In genomic region chr2:101993772-101994171, GRCh38 we compare ENCODE assay signal across 22 cellular contexts. TPM values are rescaled to one million over a fixed set of nuclear protein-coding genes. Genes with fewer than 3 reads are reported as not detected.
A peak's percentile ranks its signal among the peaks of the same experiment; 100 is the strongest.
DNase-seq lines count a peak whose midpoint lies in the region; ATAC-seq and TF ChIP-seq lines count a peak whose summit lies in the region.
"Had no signal": no experiment of that assay in that cellular context is flagged by ENCODE, and none has a peak within 500 bp of the region (broad histone marks: within the 10 kb centered on the region; RNA-seq: fewer than 3 reads in every experiment).

No MANE protein-coding gene starts in this region.

- H3K4me1 ChIP-seq in foreskin keratinocyte (peaks cover 20% of the 10 kb centered on the region), neutrophil (ENCODE audit: control insufficient read depth in 1 of 2, insufficient read depth in 1 of 2, low read depth in 1 of 2, low read length in 1 of 2) (peaks cover 86 to 98% of the 10 kb centered on the region in 2 experiments), upper lobe of left lung (peaks cover 0 to 6% (median 0%) of the 10 kb centered on the region in 4 donors), mucosa of descending colon (ENCODE audit: low read depth) (peaks cover 11% of the 10 kb centered on the region)

- DNase-seq in activated CD4-positive, alpha-beta T cell treated with anti-CD3 and anti-CD28 coated beads for 36 hours = no peak
- no peak for DNase-seq in activated CD4-positive, alpha-beta T cell treated with anti-CD3 and anti-CD28 coated beads, Interleukin-2, amount 10 ng/mL, durations not matched to agents 24 days and 14 days
- no peak for DNase-seq in foreskin keratinocyte
- no peak for DNase-seq in upper lobe of left lung
- DNase-seq in mucosa of descending colon = no peak
- DNase-seq in T-helper 17 cell = no peak
- no peak for DNase-seq in NCI-H82 (lab: John Stamatoyannopoulos, UW)
- DNase-seq: AML-193; CD4-positive, alpha-beta memory T cell; DMS153; DMS79; GF-D8; GOT3; H7; HFFc6 had no signal

- no peak for TF ChIP-seq CTCF in foreskin keratinocyte (conservative IDR thresholded peaks at IDR 0.05)
- no peak for TF ChIP-seq CTCF in neutrophil (IDR thresholded peaks at IDR 0.05)
- TF ChIP-seq CTCF in upper lobe of left lung (IDR thresholded peaks at IDR 0.05) = no peak
- TF ChIP-seq CTCF in mucosa of descending colon (IDR thresholded peaks at IDR 0.05) = no peak

- H3K36me3 ChIP-seq in neutrophil (peaks cover 45% of the 10 kb centered on the region), upper lobe of left lung (peaks cover 0 to 4% (median 0%) of the 10 kb centered on the region in 4 donors), mucosa of descending colon (ENCODE audit: low read depth) (no peaks in the 10 kb centered on the region)

- no peaks in the 10 kb centered on the region for H3K36me3 Mint-ChIP-seq in activated CD4-positive, alpha-beta T cell treated with anti-CD3 and anti-CD28 coated beads for 36 hours (ENCODE audit: low read depth)
- H3K36me3 Mint-ChIP-seq in activated CD4-positive, alpha-beta T cell treated with anti-CD3 and anti-CD28 coated beads, Interleukin-2, amount 10 ng/mL, durations not matched to agents 24 days and 14 days (ENCODE audit: low read depth) = no peaks in the 10 kb centered on the region
- peaks cover 5% of the 10 kb centered on the region for H3K36me3 Mint-ChIP-seq in T-helper 17 cell (ENCODE audit: low read depth)
- H3K36me3 Mint-ChIP-seq: CD4-positive, alpha-beta memory T cell had no signal

- no peak overlapping the region for H3K4me3 Mint-ChIP-seq in activated CD4-positive, alpha-beta T cell treated with anti-CD3 and anti-CD28 coated beads for 36 hours
- no peak overlapping the region for H3K4me3 Mint-ChIP-seq in activated CD4-positive, alpha-beta T cell treated with anti-CD3 and anti-CD28 coated beads, Interleukin-2, amount 10 ng/mL, durations not matched to agents 24 days and 14 days
- H3K4me3 Mint-ChIP-seq in T-helper 17 cell = no peak overlapping the region
- H3K4me3 Mint-ChIP-seq: CD4-positive, alpha-beta memory T cell; HFFc6 had no signal

- CTCF ChIA-PET in activated CD4-positive, alpha-beta T cell treated with anti-CD3 and anti-CD28 coated beads for 36 hours (lab: Charles Lee) = interaction anchor here (0.7 to 1.8 kb wide), 3 partner anchors 44 to 247 kb away, joined by 3 to 6 read pairs (median 4); no protein-coding TSS in a partner anchor

- no peaks in the 10 kb centered on the region for H3K27me3 ChIP-seq in foreskin keratinocyte
- no peaks in the 10 kb centered on the region for H3K27me3 ChIP-seq in neutrophil
- H3K27me3 ChIP-seq in upper lobe of left lung = no peaks in the 10 kb centered on the region

- H3K9me3 Mint-ChIP-seq in activated CD4-positive, alpha-beta T cell treated with anti-CD3 and anti-CD28 coated beads for 36 hours (ENCODE audit: low read depth) = no peaks in the 10 kb centered on the region
- no peaks in the 10 kb centered on the region for H3K9me3 Mint-ChIP-seq in activated CD4-positive, alpha-beta T cell treated with anti-CD3 and anti-CD28 coated beads, Interleukin-2, amount 10 ng/mL, durations not matched to agents 24 days and 14 days
- H3K9me3 Mint-ChIP-seq: CD4-positive, alpha-beta memory T cell; HFFc6 had no signal

- H3K9me3 ChIP-seq in neutrophil (no peaks in the 10 kb centered on the region), upper lobe of left lung (no peaks in the 10 kb centered on the region), mucosa of descending colon (no peaks in the 10 kb centered on the region), T-helper 17 cell (ENCODE audit: control insufficient read depth, low read length, poor library complexity, severe bottlenecking) (no peaks in the 10 kb centered on the region)
- H3K9me3 ChIP-seq: A549 had no signal

- peak overlapping the region; percentile 33 for H3K27ac ChIP-seq in foreskin keratinocyte
- peak overlapping the region; percentile 93 for H3K27ac ChIP-seq in neutrophil
- H3K27ac ChIP-seq in upper lobe of left lung = peak overlapping the region; percentile 43 to 77 (median 64)
- H3K27ac ChIP-seq: 22Rv1, A549, C4-2B had no signal

- no peak for ATAC-seq in activated CD4-positive, alpha-beta T cell treated with anti-CD3 and anti-CD28 coated beads for 36 hours
- ATAC-seq in foreskin keratinocyte = no peak
- no peak for ATAC-seq in upper lobe of left lung (ENCODE audit: low FRiP score in 2 of 2)
- no peak for ATAC-seq in mucosa of descending colon
- no peak for ATAC-seq in T-helper 17 cell
- ATAC-seq: A549, HCT116 had no signal

- TF ChIP-seq EP300 in upper lobe of left lung (IDR thresholded peaks at IDR 0.05) = no peak

- POLR2A ChIA-PET in activated CD4-positive, alpha-beta T cell treated with anti-CD3 and anti-CD28 coated beads for 36 hours (lab: Charles Lee) = no interaction called here

- peaks cover 14% of the 10 kb centered on the region for H3K27me3 Mint-ChIP-seq in activated CD4-positive, alpha-beta T cell treated with anti-CD3 and anti-CD28 coated beads for 36 hours
- peaks cover 22% of the 10 kb centered on the region for H3K27me3 Mint-ChIP-seq in activated CD4-positive, alpha-beta T cell treated with anti-CD3 and anti-CD28 coated beads, Interleukin-2, amount 10 ng/mL, durations not matched to agents 24 days and 14 days
- peaks cover 42% of the 10 kb centered on the region for H3K27me3 Mint-ChIP-seq in T-helper 17 cell

- H3K4me3 ChIP-seq in neutrophil (ENCODE audit: low read depth in 1 of 2, low read length in 1 of 2) (peak overlapping the region; percentile 72 to 87), upper lobe of left lung (peak overlapping the region in 3 of 4 donors; percentile 13 to 23 (median 16)), mucosa of descending colon (no peak overlapping the region)
- H3K4me3 ChIP-seq: A549 had no signal

- H3K27ac Mint-ChIP-seq in activated CD4-positive, alpha-beta T cell treated with anti-CD3 and anti-CD28 coated beads for 36 hours = peak overlapping the region; percentile 4
- H3K27ac Mint-ChIP-seq in activated CD4-positive, alpha-beta T cell treated with anti-CD3 and anti-CD28 coated beads, Interleukin-2, amount 10 ng/mL, durations not matched to agents 24 days and 14 days = no peak overlapping the region
- no peak overlapping the region for H3K27ac Mint-ChIP-seq in T-helper 17 cell
- H3K27ac Mint-ChIP-seq: HFFc6 had no signal

- WGBS in upper lobe of left lung, 2 donors = 84 to 89% methylated on average over 6 of the region's 6 CpGs

- TF ChIP-seq POLR2A in upper lobe of left lung (IDR thresholded peaks at IDR 0.05) = peak in 1 of 4 donors; percentile 6

- H3K4me1 Mint-ChIP-seq in activated CD4-positive, alpha-beta T cell treated with anti-CD3 and anti-CD28 coated beads for 36 hours = peaks cover 18% of the 10 kb centered on the region
- peaks cover 9% of the 10 kb centered on the region for H3K4me1 Mint-ChIP-seq in activated CD4-positive, alpha-beta T cell treated with anti-CD3 and anti-CD28 coated beads, Interleukin-2, amount 10 ng/mL, durations not matched to agents 24 days and 14 days
- peaks cover 8% of the 10 kb centered on the region for H3K4me1 Mint-ChIP-seq in T-helper 17 cell

- intact Hi-C loops in activated CD4-positive, alpha-beta T cell treated with anti-CD3 and anti-CD28 coated beads for 36 hours (cut with DNase I, micrococcal nuclease) = no loop called here
- intact Hi-C loops in activated CD4-positive, alpha-beta T cell treated with anti-CD3 and anti-CD28 coated beads, Interleukin-2, amount 10 ng/mL, durations not matched to agents 24 days and 14 days (cut with micrococcal nuclease) = no loop called here
- intact Hi-C loops in mucosa of descending colon (cut with DNase I, micrococcal nuclease) = no loop called here

RNA-seq across cellular contexts. Expression of gene IL1R2, which starts 2.0 kb away (rescaled TPM):
- total RNA-seq in activated CD4-positive, alpha-beta T cell treated with anti-CD3 and anti-CD28 coated beads for 36 hours = 10 to 100 TPM; 21.4 to 25.4 TPM
- total RNA-seq in activated CD4-positive, alpha-beta T cell treated with anti-CD3 and anti-CD28 coated beads, Interleukin-2, amount 10 ng/mL, durations not matched to agents 24 days and 14 days = 1.5 and 1.6 TPM in 2 replicates
- total RNA-seq in foreskin keratinocyte = 37.9 and 40.7 TPM in 2 replicates
- polyA plus RNA-seq in foreskin keratinocyte = 36.6 and 44.6 TPM in 2 replicates
- total RNA-seq in upper lobe of left lung = 10 to 100 TPM; 24.7 to 84.8 (median 60.0) TPM
- 10 to 100 TPM; 17.9 to 40.3 (median 39.8) TPM for total RNA-seq in mucosa of descending colon
- 1 to 10 TPM; 1.1 to 1.9 TPM for total RNA-seq in T-helper 17 cell
- total RNA-seq: CD4-positive, alpha-beta memory T cell; Daoy had no signal
- polyA plus RNA-seq: BJ had no signal

Comparison
In these comparisons a context has a peak if more than half of its experiments do, and no peak if none do; other contexts are left out.
1. H3K27ac ChIP-seq: peak in every context shown above with its lines; median percentile 93 in neutrophil; 64 in upper lobe of left lung; 33 in foreskin keratinocyte.